ENCODE assay signal across 19 cellular contexts in genomic region chr1:219210067-219210466, GRCh38. TPM values are rescaled to one million over a fixed set of nuclear protein-coding genes. Genes with fewer than 3 reads are reported as not detected.
DNase-seq lines count a peak whose midpoint lies in the region; ATAC-seq, FAIRE-seq and TF ChIP-seq lines count a peak whose summit lies in the region.
"Had no signal": no experiment of that assay in that cellular context is flagged by ENCODE, and none has a peak within 500 bp of the region (broad histone marks: within the 10 kb centered on the region; RNA-seq: fewer than 3 reads in every experiment).

No MANE protein-coding gene starts in this region.

- FAIRE-seq in bronchial epithelial cell (lab: Jason Lieb, UNC): no peak
- FAIRE-seq: A204.1, G401.6, GM12891, GM18507 had no signal

- no peak for TF ChIP-seq CTCF in bronchial epithelial cell (IDR thresholded peaks at IDR 0.05; ENCODE audit: insufficient read depth, low read length, severe bottlenecking)

- H3K36me3 ChIP-seq in bronchial epithelial cell (ENCODE audit: control insufficient read depth, insufficient read depth, low read length): no peaks in the 10 kb centered on the region

- DNase-seq in DMS53 treated with DMSO at 0.1 percent for 48 hours (lab: John Stamatoyannopoulos, UW; ENCODE audit: unreplicated experiment): peak; percentile 50
- peak; percentile 82 for DNase-seq in NCI-H460 (ENCODE audit: extremely low read depth, low read depth)
- peak; percentile 8 for DNase-seq in bronchial epithelial cell (ENCODE audit: low read depth)
- DNase-seq in occipital lobe (lab: John Stamatoyannopoulos, UW): no peak
- DNase-seq: Calu3; CD8-positive, alpha-beta T cell; GM23248; HFFc6; Karpas-422; KBM-7 had no signal

- H3K27me3 ChIP-seq in bronchial epithelial cell (ENCODE audit: control insufficient read depth, insufficient read depth, low read length): no peaks in the 10 kb centered on the region
- H3K27me3 ChIP-seq: BLaER1 treated with 17β-estradiol and CSF1 and Interleukin-3, amounts not matched to agents 10 nM and 100 nM had no signal

- H3K4me3 ChIP-seq in bronchial epithelial cell (ENCODE audit: low read depth, low read length): no peak overlapping the region
- H3K4me3 ChIP-seq: BLaER1 treated with 17β-estradiol and CSF1 and Interleukin-3, amounts not matched to agents 10 nM and 100 nM; GM23248 had no signal

- ATAC-seq in HG03280 (IDR thresholded peaks at IDR 0.05; ENCODE audit: unreplicated experiment): no peak
- ATAC-seq in HG03039 (IDR thresholded peaks at IDR 0.05; ENCODE audit: unreplicated experiment): no peak
- ATAC-seq in HG03196 (IDR thresholded peaks at IDR 0.05; ENCODE audit: unreplicated experiment): no peak
- ATAC-seq: CD8-positive, alpha-beta T cell; HCT116 had no signal

RNA-seq across cellular contexts. Expression of gene LYPLAL1, which starts 36.4 kb away (rescaled TPM):
- 104 and 108 TPM in 2 replicates for total RNA-seq in NCI-H460 (2014; rRNA removed; shearing (Covaris generic))
- polyA plus RNA-seq in NCI-H460 (2014; cell fraction: nucleus; rRNA removed): 138 and 141 TPM in 2 replicates
- total RNA-seq in bronchial epithelial cell (12.1 and 25.5 TPM in 2 replicates), occipital lobe (48.2 TPM)
